In genomic region chr15:60804551-60804950, GRCh38 we compare ENCODE assay signal across 19 cellular contexts.
"Had no signal": no experiment of that assay in that cellular context is flagged by ENCODE, and none has a peak within 500 bp of the region (broad histone marks: within the 10 kb centered on the region; RNA-seq: fewer than 3 reads in every experiment).

No MANE protein-coding gene starts in this region.

- H3K4me3 ChIP-seq: ascending aorta, gastrocnemius medialis, heart right ventricle, smooth muscle cell had no signal

- H3K4me1 Mint-ChIP-seq: neural crest cell had no signal

- ATAC-seq: activated CD8-positive, alpha-beta T cell treated with anti-CD3 and anti-CD28 coated beads for 36 hours; activated naive CD8-positive, alpha-beta T cell treated with anti-CD3 and anti-CD28 coated beads, Interleukin-2, amount 50 U/mL, for 24 hours; stimulated activated memory B cell treated with anti-CD40 and anti-IgM and Interleukin-4, amounts not matched to agents 10 μg/mL and 1 μg/mL and 100 μg/mL, for 72 hours had no signal

- H3K9ac ChIP-seq: parathyroid adenoma had no signal

- H3K36me3 ChIP-seq: ascending aorta, gastrocnemius medialis, heart right ventricle had no signal

- DNase-seq: activated CD4-positive, alpha-beta T cell treated with anti-CD3 and anti-CD28 coated beads for 4 hours; activated CD8-positive, alpha-beta memory T cell treated with anti-CD3 and anti-CD28 coated beads, Interleukin-2, amount 50 U/mL, for 4 hours; activated CD8-positive, alpha-beta T cell treated with anti-CD3 and anti-CD28 coated beads for 36 hours; activated naive CD4-positive, alpha-beta T cell treated with Interleukin-2 at 50 U/mL for 16 hours; activated naive CD8-positive, alpha-beta T cell treated with anti-CD3 and anti-CD28 coated beads, Interleukin-2, amount 50 U/mL, for 24 hours; left ventricle myocardium superior; retina; SW 1271; T1000 had no signal

- H3K27ac Mint-ChIP-seq: activated CD8-positive, alpha-beta T cell treated with anti-CD3 and anti-CD28 coated beads for 36 hours; activated naive CD8-positive, alpha-beta T cell treated with anti-CD3 and anti-CD28 coated beads, Interleukin-2, amount 50 U/mL, for 24 hours; activated T-helper 1 cell treated with anti-CD3 and anti-CD28 coated beads, Interleukin-12 subunit alpha, Interleukin-12 subunit beta, Interleukin-2, Interleukin-4 antibody, amounts not matched to agents 30 ng/mL and 10 ng/mL and 1 ng/mL, durations not matched to agents 14 hours and 24 hours and 36 hours; stimulated activated memory B cell treated with anti-CD40 and anti-IgM and Interleukin-4, amounts not matched to agents 10 μg/mL and 1 μg/mL and 100 μg/mL, for 72 hours; type B pancreatic cell had no signal

- H3K4me1 ChIP-seq: parathyroid adenoma had no signal

- H3K27ac ChIP-seq: gastrocnemius medialis, heart right ventricle, parathyroid adenoma, VCaP had no signal

- H3K36me3 Mint-ChIP-seq: stimulated activated memory B cell treated with anti-CD40 and anti-IgM and Interleukin-4, amounts not matched to agents 10 μg/mL and 1 μg/mL and 100 μg/mL, for 72 hours; type B pancreatic cell had no signal

- H3K27me3 ChIP-seq: ascending aorta, gastrocnemius medialis, heart right ventricle had no signal

- H3K9me3 ChIP-seq: ascending aorta, gastrocnemius medialis had no signal

- H3K9me3 Mint-ChIP-seq: activated CD8-positive, alpha-beta T cell treated with anti-CD3 and anti-CD28 coated beads for 36 hours; activated naive CD8-positive, alpha-beta T cell treated with anti-CD3 and anti-CD28 coated beads, Interleukin-2, amount 50 U/mL, for 24 hours; neural crest cell; stimulated activated memory B cell treated with anti-CD40 and anti-IgM and Interleukin-4, amounts not matched to agents 10 μg/mL and 1 μg/mL and 100 μg/mL, for 72 hours had no signal

- H3K27me3 Mint-ChIP-seq: activated CD8-positive, alpha-beta T cell treated with anti-CD3 and anti-CD28 coated beads for 36 hours; activated naive CD8-positive, alpha-beta T cell treated with anti-CD3 and anti-CD28 coated beads, Interleukin-2, amount 50 U/mL, for 24 hours; stimulated activated memory B cell treated with anti-CD40 and anti-IgM and Interleukin-4, amounts not matched to agents 10 μg/mL and 1 μg/mL and 100 μg/mL, for 72 hours had no signal

- H3K4me3 Mint-ChIP-seq: activated CD8-positive, alpha-beta T cell treated with anti-CD3 and anti-CD28 coated beads for 36 hours; activated naive CD8-positive, alpha-beta T cell treated with anti-CD3 and anti-CD28 coated beads, Interleukin-2, amount 50 U/mL, for 24 hours; activated T-helper 1 cell treated with anti-CD3 and anti-CD28 coated beads, Interleukin-12 subunit alpha, Interleukin-12 subunit beta, Interleukin-2, Interleukin-4 antibody, amounts not matched to agents 30 ng/mL and 10 ng/mL and 1 ng/mL, durations not matched to agents 14 hours and 24 hours and 36 hours; neural crest cell; stimulated activated memory B cell treated with anti-CD40 and anti-IgM and Interleukin-4, amounts not matched to agents 10 μg/mL and 1 μg/mL and 100 μg/mL, for 72 hours; type B pancreatic cell had no signal
